In genomic region chr2:205660521-205661124, GRCh38 we compare ENCODE assay signal across 8 cellular contexts. TPM values are rescaled to one million over a fixed set of nuclear protein-coding genes. Genes with fewer than 3 reads are reported as not detected.
A peak's percentile ranks its signal among the peaks of the same experiment; 100 is the strongest.
DNase-seq lines count a peak whose midpoint lies in the region; ATAC-seq and FAIRE-seq lines count a peak whose summit lies in the region.

No MANE protein-coding gene starts in this region.

- peaks cover 0 to 41% (median 0%) of the 10 kb centered on the region in 11 experiments; a peak in 4 of 22 replicates for H3K27me3 ChIP-seq in BLaER1 treated with 17β-estradiol and CSF1 and Interleukin-3, amounts not matched to agents 10 nM and 100 nM

- H3K27ac ChIP-seq in BLaER1 treated with 17β-estradiol and CSF1 and Interleukin-3, amounts not matched to agents 10 nM and 100 nM = peak overlapping the region in 7 of 11 experiments; percentile 23 to 70 (median 55); a peak in 13 of 22 replicates

- H4K20me1 ChIP-seq in BLaER1 treated with 17β-estradiol and CSF1 and Interleukin-3, amounts not matched to agents 10 nM and 100 nM = peaks cover 0 to 5% (median 0%) of the 10 kb centered on the region in 11 experiments; a peak in 2 of 22 replicates

- DNase-seq in RCC 7860 (ENCODE audit: low spot score) (peak; percentile 54), C1 segment of cervical spinal cord (lab: John Stamatoyannopoulos, UW) (no peak), LoVo (ENCODE audit: low spot score) (no peak), SK-N-DZ (ENCODE audit: low spot score) (no peak)
- peak; percentile 8 for DNase-seq in central memory CD4-positive, alpha-beta T cell
- peak; percentile 21 for DNase-seq in stimulated activated CD4-positive, alpha-beta T cell treated with anti-CD3 and anti-CD28 coated beads, Interleukin-1b, Interleukin-23, amount 100 ng/mL, for 48 hours

- H3K9ac ChIP-seq in BLaER1 treated with 17β-estradiol and CSF1 and Interleukin-3, amounts not matched to agents 10 nM and 100 nM = peak overlapping the region in 7 of 11 experiments; percentile 3 to 55 (median 23); a peak in 9 of 22 replicates

- H3K4me1 ChIP-seq in BLaER1 treated with 17β-estradiol and CSF1 and Interleukin-3, amounts not matched to agents 10 nM and 100 nM = peaks cover 38 to 51% (median 48%) of the 10 kb centered on the region in 10 experiments

- peak; percentile 80 for ATAC-seq in GM21529 (IDR thresholded peaks at IDR 0.05; ENCODE audit: unreplicated experiment)

- H3K36me3 ChIP-seq in BLaER1 treated with 17β-estradiol and CSF1 and Interleukin-3, amounts not matched to agents 10 nM and 100 nM = no peaks in the 10 kb centered on the region

- no peak for FAIRE-seq in RCC 7860 (lab: Jason Lieb, UNC)

- peak overlapping the region in 8 of 10 experiments; percentile 8 to 50 (median 28); a peak in 9 of 20 replicates for H3K4me3 ChIP-seq in BLaER1 treated with 17β-estradiol and CSF1 and Interleukin-3, amounts not matched to agents 10 nM and 100 nM

- no peaks in the 10 kb centered on the region; a peak in 1 of 22 replicates for H3K9me3 ChIP-seq in BLaER1 treated with 17β-estradiol and CSF1 and Interleukin-3, amounts not matched to agents 10 nM and 100 nM (replicated peaks in 1 of 11)

- H3K4me2 ChIP-seq in BLaER1 treated with 17β-estradiol and CSF1 and Interleukin-3, amounts not matched to agents 10 nM and 100 nM = peak overlapping the region; percentile 75 to 91 (median 84)

RNA-seq across cellular contexts. Expression of gene NRP2, which starts 21.7 kb away (rescaled TPM):
- polyA plus RNA-seq in SK-N-DZ (2014; cell fraction: cytosol; rRNA removed) = 47.9 and 51.4 TPM in 2 replicates
- polyA plus RNA-seq in SK-N-DZ (2014; cell fraction: nucleus; rRNA removed) = 28.9 and 30.8 TPM in 2 replicates

Comparison
In these comparisons a context has a peak if more than half of its experiments do, and no peak if none do; other contexts are left out.
1. DNase-seq: peak in RCC 7860 (single experiment), central memory CD4-positive, alpha-beta T cell (single experiment) and stimulated activated CD4-positive, alpha-beta T cell treated with anti-CD3 and anti-CD28 coated beads, Interleukin-1b, Interleukin-23, amount 100 ng/mL, for 48 hours (single experiment); none in C1 segment of cervical spinal cord (0 of 14), LoVo (single experiment) and SK-N-DZ (single experiment).